In the genomic region with DNA sequence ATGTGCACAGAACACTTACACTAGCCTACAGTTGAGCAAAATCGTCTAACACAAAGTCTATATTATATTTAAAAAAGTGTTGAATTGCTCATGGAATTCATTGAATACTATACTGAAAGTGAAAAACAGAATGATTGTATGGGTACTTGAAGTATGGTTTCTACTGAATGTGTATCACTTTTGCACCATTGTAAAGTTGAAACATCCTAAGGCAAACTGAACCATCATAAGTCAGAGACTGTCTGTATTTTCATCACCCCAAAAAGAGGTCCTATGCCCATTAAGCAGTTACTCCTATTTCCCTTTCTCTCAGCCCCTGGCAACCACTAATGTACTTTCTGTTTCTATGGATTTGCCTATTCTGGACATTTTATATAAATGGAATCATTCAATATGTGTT, we compare ENCODE assay signal across 17 cellular contexts. TPM values are rescaled to one million over a fixed set of nuclear protein-coding genes. Genes with fewer than 3 reads are reported as not detected.
DNase-seq lines count a peak whose midpoint lies in the region; TF ChIP-seq lines count a peak whose summit lies in the region.
"Had no signal": no experiment of that assay in that cellular context is flagged by ENCODE, and none has a peak within 500 bp of the region (broad histone marks: within the 10 kb centered on the region; RNA-seq: fewer than 3 reads in every experiment).

No MANE protein-coding gene starts in this region.

- intact Hi-C loops in vagina (cut with DNase I): loop anchor here (5.0 kb wide), 1 partner anchor 682 kb away; no protein-coding TSS in a partner anchor

- H3K18ac ChIP-seq in mesendoderm (ENCODE audit: low read length): peak overlapping the region; percentile 83

- peaks cover 2% of the 10 kb centered on the region for H3K79me2 ChIP-seq in mesendoderm (ENCODE audit: control insufficient read depth, insufficient read depth, low read length)

- peaks cover under 1% of the 10 kb centered on the region for H3K79me1 ChIP-seq in mesendoderm (ENCODE audit: low read length)

- no peak for TF ChIP-seq POLR2A in vagina (IDR thresholded peaks at IDR 0.05)

- no peak for TF ChIP-seq CTCF in vagina (IDR thresholded peaks at IDR 0.05)

- H3K4me1 ChIP-seq in mesendoderm (ENCODE audit: control insufficient read depth, low read depth, low read length) (peaks cover 12% of the 10 kb centered on the region), vagina (peaks cover 62% of the 10 kb centered on the region)
- H3K4me1 ChIP-seq: uterus had no signal

- no peaks in the 10 kb centered on the region for H3K36me3 ChIP-seq in mesendoderm (ENCODE audit: control insufficient read depth, insufficient read depth, low read length)
- no peaks in the 10 kb centered on the region for H3K36me3 ChIP-seq in vagina
- H3K36me3 ChIP-seq: uterus had no signal

- no peaks in the 10 kb centered on the region for H3K9me3 Mint-ChIP-seq in activated naive CD4-positive, alpha-beta T cell treated with anti-CD3 and anti-CD28 coated beads, Interleukin-2, amount 50 U/mL, for 24 hours
- no peaks in the 10 kb centered on the region for H3K9me3 Mint-ChIP-seq in activated CD4-positive, alpha-beta memory T cell treated with anti-CD3 and anti-CD28 coated beads, Interleukin-2, amount 10 ng/mL, durations not matched to agents 7 days and 5 days

- peak overlapping the region; percentile 59 for H2BK15ac ChIP-seq in mesendoderm (replicated peaks; ENCODE audit: low read depth)

- no peak overlapping the region for H2BK5ac ChIP-seq in mesendoderm (ENCODE audit: low read length)

- H3K4me2 ChIP-seq in mesendoderm (ENCODE audit: low read length): no peak overlapping the region

- H3K4ac ChIP-seq in mesendoderm (ENCODE audit: low read depth, low read length): peak overlapping the region; percentile 55

- CTCF ChIA-PET in activated CD4-positive, alpha-beta memory T cell treated with anti-CD3 and anti-CD28 coated beads, Interleukin-2, amount 10 ng/mL, durations not matched to agents 7 days and 5 days (lab: Charles Lee): interaction anchor here (1.1 to 6.1 kb wide), 3 partner anchors 13 to 313 kb away, joined by 3 to 38 read pairs (median 4); no protein-coding TSS in a partner anchor

- no CpG with 5 or more reads among the region's 1 CpG for WGBS in mesendoderm (ENCODE audit: extremely low coverage, insufficient coverage, low lambda C conversion rate)

- H3K56ac ChIP-seq in mesendoderm (ENCODE audit: low read length): peak overlapping the region; percentile 76

- no peak overlapping the region for H2AK5ac ChIP-seq in mesendoderm (ENCODE audit: low read length)

- H3K9me3 ChIP-seq in vagina: no peaks in the 10 kb centered on the region
- H3K9me3 ChIP-seq: uterus had no signal

- peaks cover 68% of the 10 kb centered on the region for H3K4me1 Mint-ChIP-seq in activated naive CD4-positive, alpha-beta T cell treated with anti-CD3 and anti-CD28 coated beads, Interleukin-2, amount 50 U/mL, for 24 hours
- H3K4me1 Mint-ChIP-seq in activated CD4-positive, alpha-beta memory T cell treated with anti-CD3 and anti-CD28 coated beads, Interleukin-2, amount 10 ng/mL, durations not matched to agents 7 days and 5 days: peaks cover 60% of the 10 kb centered on the region

- peak overlapping the region; percentile 56 for H3K27ac Mint-ChIP-seq in activated naive CD4-positive, alpha-beta T cell treated with anti-CD3 and anti-CD28 coated beads, Interleukin-2, amount 50 U/mL, for 24 hours
- peak overlapping the region; percentile 28 for H3K27ac Mint-ChIP-seq in activated CD4-positive, alpha-beta memory T cell treated with anti-CD3 and anti-CD28 coated beads, Interleukin-2, amount 10 ng/mL, durations not matched to agents 7 days and 5 days
- H3K27ac Mint-ChIP-seq: brain had no signal

- H2BK120ac ChIP-seq in mesendoderm (ENCODE audit: low read depth, low read length): no peak overlapping the region

- H4K5ac ChIP-seq in mesendoderm (ENCODE audit: low read length): no peak overlapping the region

- no peak overlapping the region for H4K8ac ChIP-seq in mesendoderm (ENCODE audit: low read depth, low read length)

- DNase-seq in activated naive CD4-positive, alpha-beta T cell treated with Interleukin-2 at 50 U/mL for 16 hours: no peak
- DNase-seq in activated CD4-positive, alpha-beta memory T cell treated with anti-CD3 and anti-CD28 coated beads, Interleukin-2, amount 10 ng/mL, durations not matched to agents 7 days and 5 days: no peak
- DNase-seq in mesendoderm (no peak), vagina (ENCODE audit: extremely low spot score in 2 of 2) (no peak), NCI-H82 treated with DMSO at 0.1 percent for 48 hours (lab: John Stamatoyannopoulos, UW; ENCODE audit: unreplicated experiment) (no peak), COLO668 (lab: John Stamatoyannopoulos, UW; ENCODE audit: unreplicated experiment) (no peak), activated gamma-delta T cell treated with Interleukin-2 at 50 U/mL for 16 hours (no peak)
- DNase-seq: AML-193, glutamatergic neuron, KG1, NCI-H1417 treated with DMSO at 0.1 percent for 48 hours, NCI-H446 treated with DMSO at 0.1 percent for 48 hours, T-helper 9 cell, uterus had no signal

- H3K27ac ChIP-seq in mesendoderm (ENCODE audit: low read depth, low read length) (no peak overlapping the region), vagina (peak overlapping the region; percentile 26)

- POLR2A ChIA-PET in activated CD4-positive, alpha-beta memory T cell treated with anti-CD3 and anti-CD28 coated beads, Interleukin-2, amount 10 ng/mL, durations not matched to agents 7 days and 5 days (lab: Charles Lee): interaction anchor here (0.9 to 6.1 kb wide), 2 partner anchors 132 to 133 kb away, joined by 4 to 77 read pairs; no protein-coding TSS in a partner anchor

- H3K4me3 ChIP-seq in mesendoderm (ENCODE audit: low read length) (no peak overlapping the region), vagina (no peak overlapping the region)
- H3K4me3 ChIP-seq: GM12878, uterus had no signal

- H3K9ac ChIP-seq in mesendoderm (ENCODE audit: low read length): no peak overlapping the region

- H3K23ac ChIP-seq in mesendoderm (ENCODE audit: low read length): no peak overlapping the region

- no peaks in the 10 kb centered on the region for H3K27me3 Mint-ChIP-seq in activated naive CD4-positive, alpha-beta T cell treated with anti-CD3 and anti-CD28 coated beads, Interleukin-2, amount 50 U/mL, for 24 hours
- no peaks in the 10 kb centered on the region for H3K27me3 Mint-ChIP-seq in activated CD4-positive, alpha-beta memory T cell treated with anti-CD3 and anti-CD28 coated beads, Interleukin-2, amount 10 ng/mL, durations not matched to agents 7 days and 5 days

- H3K36me3 Mint-ChIP-seq in activated naive CD4-positive, alpha-beta T cell treated with anti-CD3 and anti-CD28 coated beads, Interleukin-2, amount 50 U/mL, for 24 hours: peaks cover 10% of the 10 kb centered on the region
- peaks cover 4% of the 10 kb centered on the region for H3K36me3 Mint-ChIP-seq in activated CD4-positive, alpha-beta memory T cell treated with anti-CD3 and anti-CD28 coated beads, Interleukin-2, amount 10 ng/mL, durations not matched to agents 7 days and 5 days (ENCODE audit: low read depth)
- H3K36me3 Mint-ChIP-seq: brain had no signal

- peak overlapping the region; percentile 37 for H3K4me3 Mint-ChIP-seq in activated naive CD4-positive, alpha-beta T cell treated with anti-CD3 and anti-CD28 coated beads, Interleukin-2, amount 50 U/mL, for 24 hours
- H3K4me3 Mint-ChIP-seq in activated CD4-positive, alpha-beta memory T cell treated with anti-CD3 and anti-CD28 coated beads, Interleukin-2, amount 10 ng/mL, durations not matched to agents 7 days and 5 days: peak overlapping the region; percentile 5

- no peaks in the 10 kb centered on the region for H3K27me3 ChIP-seq in mesendoderm (ENCODE audit: insufficient read depth, low read length, poor library complexity)
- no peaks in the 10 kb centered on the region for H3K27me3 ChIP-seq in vagina
- H3K27me3 ChIP-seq: uterus had no signal

RNA-seq across cellular contexts. Expression of a gene that starts 4.4 kb away (rescaled TPM):
- 1 to 10 TPM; 6.6 to 7.1 TPM for total RNA-seq in activated CD4-positive, alpha-beta memory T cell treated with anti-CD3 and anti-CD28 coated beads, Interleukin-2, amount 10 ng/mL, durations not matched to agents 7 days and 5 days
- 14.7 TPM for polyA plus RNA-seq in mesendoderm (2013, experiment 1 of 2)
- polyA plus RNA-seq in mesendoderm (2013, experiment 2 of 2): 14.0 TPM
- 20.4 TPM for total RNA-seq in vagina

RNA-seq across cellular contexts. Expression of a gene that starts 4.8 kb away (rescaled TPM):
- total RNA-seq in activated CD4-positive, alpha-beta memory T cell treated with anti-CD3 and anti-CD28 coated beads, Interleukin-2, amount 10 ng/mL, durations not matched to agents 7 days and 5 days: 10 to 100 TPM; 57.1 to 62.2 TPM
- polyA plus RNA-seq in mesendoderm (2013, experiment 1 of 2): 6.9 TPM
- polyA plus RNA-seq in mesendoderm (2013, experiment 2 of 2): 6.7 TPM
- 6.9 TPM for total RNA-seq in vagina
